Comparison of ENCODE assay signal across 20 cellular contexts in the genomic region with DNA sequence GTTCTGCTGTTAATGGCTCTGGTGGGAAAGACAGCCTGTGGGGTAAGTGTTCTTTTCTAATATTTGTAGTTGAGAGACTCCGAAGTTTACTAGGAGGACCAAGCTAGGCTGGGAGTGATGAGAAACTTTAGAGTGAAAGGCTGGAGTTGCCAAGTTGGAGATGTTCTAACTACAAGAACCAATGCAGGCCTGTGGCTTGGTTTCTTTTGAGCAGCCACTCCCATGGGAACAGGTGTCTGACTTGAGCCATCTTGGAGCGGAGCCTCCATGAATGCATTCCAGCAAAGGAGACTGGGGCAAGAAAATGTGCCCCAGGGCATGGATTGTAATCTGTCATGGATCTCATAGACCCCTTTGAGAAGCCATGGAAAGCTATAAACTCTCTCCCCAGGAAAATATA. TPM values are rescaled to one million over a fixed set of nuclear protein-coding genes. Genes with fewer than 3 reads are reported as not detected.
A peak's percentile ranks its signal among the peaks of the same experiment; 100 is the strongest.
DNase-seq lines count a peak whose midpoint lies in the region; ATAC-seq, FAIRE-seq and TF ChIP-seq lines count a peak whose summit lies in the region.
"Had no signal": no experiment of that assay in that cellular context is flagged by ENCODE, and none has a peak within 500 bp of the region (broad histone marks: within the 10 kb centered on the region; RNA-seq: fewer than 3 reads in every experiment).

No MANE protein-coding gene starts in this region.

- no peak for FAIRE-seq in HepG2 (lab: Jason Lieb, UNC)
- FAIRE-seq: D721Med had no signal

- H3K27ac ChIP-seq in liver (ENCODE audit: low read depth in 1 of 2, low read length in 2 of 2), result peak overlapping the region; percentile 85 to 88
- H3K27ac ChIP-seq in HepG2 (ENCODE audit: extremely low read length, insufficient read depth, low read length), result no peak overlapping the region
- H3K27ac ChIP-seq in right lobe of liver, result peak overlapping the region; percentile 74 to 85 (median 80)
- no peak overlapping the region for H3K27ac ChIP-seq in gastrocnemius medialis
- H3K27ac ChIP-seq: C4-2B, Peyer's patch had no signal

- TF ChIP-seq RAD21 in liver (IDR thresholded peaks at IDR 0.05) (no peak), HepG2 (CRISPR knock-in tag; IDR thresholded peaks at IDR 0.05) (no peak)

- 41% methylated on average over 2 of the region's 2 CpGs for WGBS in liver
- WGBS in HepG2 (ENCODE audit: low lambda C conversion rate), result 40% methylated on average over 2 of the region's 2 CpGs
- 8% methylated on average over 1 of the region's 2 CpGs for WGBS in right lobe of liver (ENCODE audit: insufficient coverage, low coverage, low lambda C conversion rate, missing lambda C conversion rate)

- H4K20me1 ChIP-seq in HepG2 (ENCODE audit: insufficient read depth, low read length), result no peaks in the 10 kb centered on the region

- CTCF ChIA-PET in HepG2 (lab: Yijun Ruan, JAX; ENCODE audit: low intra/inter-chr PET ratio, low total read pairs), result no interaction called here

- H3K27me3 ChIP-seq in liver (ENCODE audit: control insufficient read depth in 4 of 4, insufficient read depth in 4 of 4, low read length in 3 of 4) (no peaks in the 10 kb centered on the region), HepG2 (ENCODE audit: control insufficient read depth in 1 of 2, insufficient read depth in 2 of 2, low read length in 2 of 2) (peaks cover 0 to 4% of the 10 kb centered on the region in 2 experiments; a peak in 1 of 5 replicates), right lobe of liver (no peaks in the 10 kb centered on the region), gastrocnemius medialis (peaks cover 0 to 3% (median 0%) of the 10 kb centered on the region in 3 donors)
- H3K27me3 ChIP-seq: Peyer's patch had no signal

- POLR2A ChIA-PET in HepG2 (lab: Yijun Ruan, JAX), result no interaction called here

- H3K9ac ChIP-seq in liver (ENCODE audit: low read depth in 1 of 2, low read length in 2 of 2), result peak overlapping the region; percentile 91 to 92
- H3K9ac ChIP-seq in HepG2 (ENCODE audit: insufficient read depth, low read depth, low read length), result no peak overlapping the region

- intact Hi-C loops in HepG2 (cut with micrococcal nuclease; ENCODE audit: unreplicated experiment), result no loop called here
- intact Hi-C loops in right lobe of liver (cut with DNase I), result no loop called here
- intact Hi-C loops in gastrocnemius medialis (cut with DNase I; ENCODE audit: low total_unique reads), result no loop called here

- no peak overlapping the region for H2AFZ ChIP-seq in HepG2 (ENCODE audit: low read length)

- no peaks in the 10 kb centered on the region for H3K9me3 ChIP-seq in liver (ENCODE audit: control insufficient read depth in 4 of 4, low read length in 3 of 4)
- H3K9me3 ChIP-seq in HepG2 (ENCODE audit: low read length), result no peaks in the 10 kb centered on the region
- H3K9me3 ChIP-seq in right lobe of liver, result no peaks in the 10 kb centered on the region
- H3K9me3 ChIP-seq in gastrocnemius medialis, result no peaks in the 10 kb centered on the region
- H3K9me3 ChIP-seq: Peyer's patch had no signal

- no TSS peak for BruUV-seq in HepG2 (replicated peaks; lab: Mats Ljungman, UMichigan)

- TF ChIP-seq CTCF in liver (IDR thresholded peaks at IDR 0.05; ENCODE audit: low read depth, low read length, missing input control) (no peak), HepG2 (CRISPR knock-in tag; IDR thresholded peaks at IDR 0.05) (no peak), right lobe of liver (IDR thresholded peaks at IDR 0.05) (no peak), gastrocnemius medialis (IDR thresholded peaks at IDR 0.05 in 4 of 5, conservative IDR thresholded peaks at IDR 0.05 in 1 of 5) (no peak)

- in situ Hi-C loops in HepG2 (cut with HindIII; ENCODE audit: extremely low pct_ligation_motif_present, low pct_unique_long_range_greater_than_20kb), result no loop called here
- in situ Hi-C loops in gastrocnemius medialis (cut with MboI; ENCODE audit: low sequenced_read_pairs in 4 of 4), result no loop called here
- in situ Hi-C loops in KBM-7 (cut with MboI; ENCODE audit: low pct_unique_long_range_greater_than_20kb, low sequenced_read_pairs), result no loop called here

- ATAC-seq in HepG2 (no peak), right lobe of liver (peak in 3 of 4 donors; percentile 7 to 18 (median 9)), gastrocnemius medialis (peak; percentile 41 to 74)

- peak overlapping the region; percentile 72 to 98 (median 88) for H3K4me3 ChIP-seq in liver (ENCODE audit: low read depth in 1 of 3, low read length in 3 of 3)
- no peak overlapping the region for H3K4me3 ChIP-seq in HepG2 (replicated peaks in 1 of 3; ENCODE audit: insufficient read depth in 1 of 3, low read depth in 2 of 3, low read length in 3 of 3)
- H3K4me3 ChIP-seq in right lobe of liver, result peak overlapping the region; percentile 43 to 76 (median 72)
- H3K4me3 ChIP-seq in gastrocnemius medialis, result no peak overlapping the region

- H3K79me2 ChIP-seq in HepG2 (ENCODE audit: insufficient read depth, low read length), result no peaks in the 10 kb centered on the region

- TF ChIP-seq EP300 in HepG2 (IDR thresholded peaks at IDR 0.05; ENCODE audit: low read depth in 2 of 2, low read length in 2 of 2), result no peak
- TF ChIP-seq EP300 in HepG2 (CRISPR knock-in tag; IDR thresholded peaks at IDR 0.05; ENCODE audit: borderline replicate concordance), result no peak

- DNase-seq in HepG2 (ENCODE audit: low spot score), result no peak
- DNase-seq in right lobe of liver, result no peak
- DNase-seq in gastrocnemius medialis, result peak in 1 of 2 donors; percentile 13
- no peak for DNase-seq in KBM-7
- no peak for DNase-seq in OCI-M1 (lab: John Stamatoyannopoulos, UW)
- no peak for DNase-seq in NCI-H128 (lab: John Stamatoyannopoulos, UW; ENCODE audit: unreplicated experiment)
- DNase-seq: CD8-positive, alpha-beta memory T cell; GF-D8; Karpas-422; NCI-H1417 treated with DMSO at 0.1 percent for 48 hours; NCI-H187; Peyer's patch had no signal

- no peak for TF ChIP-seq POLR2A in HepG2 (IDR thresholded peaks at IDR 0.05; ENCODE audit: insufficient read depth in 1 of 2, low read depth in 2 of 2, low read length in 2 of 2)
- no peak for TF ChIP-seq POLR2A in right lobe of liver (IDR thresholded peaks at IDR 0.05)
- TF ChIP-seq POLR2A in gastrocnemius medialis (IDR thresholded peaks at IDR 0.05), result no peak

- H3K4me2 ChIP-seq in HepG2 (ENCODE audit: low read depth, low read length), result no peak overlapping the region

- no peaks in the 10 kb centered on the region for H3K36me3 ChIP-seq in liver (ENCODE audit: control insufficient read depth in 4 of 4, insufficient read depth in 3 of 4, low read depth in 1 of 4, low read length in 3 of 4)
- H3K36me3 ChIP-seq in HepG2 (replicated peaks in 1 of 2; ENCODE audit: control insufficient read depth in 1 of 2, insufficient read depth in 2 of 2, low read length in 2 of 2), result no peaks in the 10 kb centered on the region
- no peaks in the 10 kb centered on the region for H3K36me3 ChIP-seq in right lobe of liver
- no peaks in the 10 kb centered on the region for H3K36me3 ChIP-seq in gastrocnemius medialis
- H3K36me3 ChIP-seq: Peyer's patch had no signal

- H3K4me1 ChIP-seq in liver (ENCODE audit: control insufficient read depth in 4 of 4, insufficient read depth in 4 of 4, low read length in 3 of 4) (peaks cover 10 to 60% (median 34%) of the 10 kb centered on the region in 4 donors), HepG2 (ENCODE audit: insufficient read depth, low read length) (peaks cover 27% of the 10 kb centered on the region), right lobe of liver (peaks cover 0 to 62% (median 18%) of the 10 kb centered on the region in 4 donors), gastrocnemius medialis (no peaks in the 10 kb centered on the region)

TF ChIP-seq in liver, 16 proteins besides CTCF, POLR2A, EP300 and RAD21 (continues in another document):
- no peak for TF ChIP-seq YY1 (IDR thresholded peaks at IDR 0.05)
- TF ChIP-seq ATF3 (IDR thresholded peaks at IDR 0.05), result no peak

RNA-seq across cellular contexts. Expression of gene HABP2, which starts 0.3 kb away (rescaled TPM):
- 100 to 1,000 TPM; 147 to 247 TPM for total RNA-seq in liver
- 100 to 1,000 TPM; 109 to 259 TPM for polyA plus RNA-seq in liver
- 0.13 TPM in 1 of 2 replicates, not detected in the other for total RNA-seq in HepG2 (2016; rRNA removed; fragmentation: Illumina TruSeq; extraction: Trizol)
- not detected in 2 replicates for total RNA-seq in HepG2 (2016; cell fraction: cytosol; rRNA removed; fragmentation: Illumina TruSeq; extraction: Trizol; ENCODE audit: low read depth)
- total RNA-seq in HepG2 (2016; cell fraction: insoluble cytoplasmic fraction; rRNA removed; fragmentation: Illumina TruSeq; extraction: Trizol), result 0.04 and 0.06 TPM in 2 replicates
- total RNA-seq in HepG2 (2016; cell fraction: membrane; rRNA removed; fragmentation: Illumina TruSeq; extraction: Trizol), result not detected in 2 replicates
- 0.16 TPM in 1 of 2 replicates, not detected in the other for total RNA-seq in HepG2 (2016; cell fraction: nucleus; rRNA removed; fragmentation: Illumina TruSeq; extraction: Trizol)
- polyA plus RNA-seq in HepG2 (2011; rRNA removed), result 0.12 TPM in 2 replicates
- 0.10 and 0.11 TPM in 2 replicates for polyA plus RNA-seq in HepG2 (2011; cell fraction: cytosol; rRNA removed)
- 0.03 and 0.06 TPM in 2 replicates for polyA plus RNA-seq in HepG2 (2011; cell fraction: nucleus; rRNA removed)
- polyA plus RNA-seq in HepG2 (2012), result 0.04 TPM in 1 of 2 replicates, not detected in the other
- not detected in 2 replicates for polyA plus RNA-seq in HepG2 (2016; cell fraction: cytosol; fragmentation: Illumina TruSeq; extraction: Trizol; ENCODE audit: low read depth)
- polyA plus RNA-seq in HepG2 (2016; cell fraction: insoluble cytoplasmic fraction; fragmentation: Illumina TruSeq; extraction: Trizol; ENCODE audit: low read depth), result not detected in 2 replicates
- polyA plus RNA-seq in HepG2 (2016; cell fraction: membrane; fragmentation: Illumina TruSeq; extraction: Trizol; ENCODE audit: low read depth), result not detected in 2 replicates
- not detected in 2 replicates for polyA plus RNA-seq in HepG2 (2016; cell fraction: nucleus; fragmentation: Illumina TruSeq; extraction: Trizol; ENCODE audit: insufficient read depth, low read depth)
- polyA minus RNA-seq in HepG2 (2011; rRNA and poly(A)+ RNA removed; ENCODE audit: low replicate concordance), result not detected in 2 replicates
- not detected in 2 replicates for polyA minus RNA-seq in HepG2 (2011; cell fraction: cytosol; rRNA and poly(A)+ RNA removed)
- polyA minus RNA-seq in HepG2 (2011; cell fraction: nucleus; rRNA and poly(A)+ RNA removed), result not detected in 2 replicates
- 100 to 1,000 TPM; 162 to 705 (median 372) TPM for total RNA-seq in right lobe of liver
- total RNA-seq in gastrocnemius medialis, result under 1 TPM in 2 of 4 donors, not detected in 2; 0.26 to 0.60 TPM
- total RNA-seq: A172; CD8-positive, alpha-beta memory T cell; H4; M059J; NCI-H460 had no signal
- polyA plus RNA-seq: CD8-positive, alpha-beta memory T cell; IgD-negative memory B cell had no signal

Comparison
In these comparisons a context has a peak if more than half of its experiments do, and no peak if none do; other contexts are left out.
1. H3K27ac ChIP-seq: peak in liver (2 of 2) and right lobe of liver (3 of 3); none in HepG2 (single experiment) and gastrocnemius medialis (0 of 4).
2. H3K4me3 ChIP-seq: peak in liver (3 of 3) and right lobe of liver (3 of 3); none in HepG2 (0 of 3) and gastrocnemius medialis (0 of 4).
3. RNA of gene HABP2, which starts 0.3 kb away (total RNA-seq): 162 to 705 TPM in right lobe of liver and 147 to 247 TPM in liver; 0.26 to 0.60 TPM in gastrocnemius medialis and 0.04 to 0.16 TPM in HepG2; every median in the first group is over 10 times any median in the second.